8 cellular contexts compared by ENCODE assay signal in genomic region chr6:77457720-77458349, GRCh38. TPM values are rescaled to one million over a fixed set of nuclear protein-coding genes. Genes with fewer than 3 reads are reported as not detected.
DNase-seq lines count a peak whose midpoint lies in the region; ATAC-seq and TF ChIP-seq lines count a peak whose summit lies in the region.

No MANE protein-coding gene starts in this region.

- intact Hi-C loops in uterus (cut with DNase I; ENCODE audit: low total_unique reads) = no loop called here

- peak overlapping the region; percentile 90 for H3K27ac ChIP-seq in RWPE2 (ENCODE audit: poor library complexity, severe bottlenecking)
- H3K27ac ChIP-seq in mesenchymal stem cell (ENCODE audit: low read length, poor library complexity, severe bottlenecking) = no peak overlapping the region
- H3K27ac ChIP-seq in uterus = no peak overlapping the region

- H3K79me1 ChIP-seq in mesenchymal stem cell (replicated peaks; ENCODE audit: low read length, poor library complexity, severe bottlenecking) = peaks cover 1% of the 10 kb centered on the region

- no peak overlapping the region for H3K18ac ChIP-seq in mesenchymal stem cell (ENCODE audit: low read depth in 1 of 2, low read length in 2 of 2)

- no peak overlapping the region for H2BK15ac ChIP-seq in mesenchymal stem cell (ENCODE audit: low read depth, poor library complexity, severe bottlenecking)

- WGBS in mesenchymal stem cell = 21% methylated on average over 5 of the region's 6 CpGs

- H3K4me2 ChIP-seq in mesenchymal stem cell (ENCODE audit: low read length, poor library complexity, severe bottlenecking) = no peak overlapping the region

- H3K27me3 ChIP-seq in RWPE2 (ENCODE audit: insufficient read depth, poor library complexity, severe bottlenecking) (no peaks in the 10 kb centered on the region), mesenchymal stem cell (ENCODE audit: control insufficient read depth in 1 of 2, insufficient read depth in 1 of 2, low read length in 2 of 2) (peaks cover 0 to 19% of the 10 kb centered on the region in 2 experiments), uterus (peaks cover 0 to 3% of the 10 kb centered on the region in 2 donors)

- H2BK120ac ChIP-seq in mesenchymal stem cell (ENCODE audit: low read depth, low read length) = no peak overlapping the region

- H3K4me1 ChIP-seq in RWPE2 (ENCODE audit: insufficient read depth, poor library complexity, severe bottlenecking) = peaks cover 47% of the 10 kb centered on the region
- H3K4me1 ChIP-seq in mesenchymal stem cell (ENCODE audit: control insufficient read depth, insufficient read depth, low read depth, low read length) = peaks cover 6% of the 10 kb centered on the region
- H3K4me1 ChIP-seq in uterus = no peaks in the 10 kb centered on the region

- no peak overlapping the region for H3K4ac ChIP-seq in mesenchymal stem cell (ENCODE audit: low read depth in 1 of 2, low read length in 2 of 2)

- H3K9me3 ChIP-seq in RWPE2 (ENCODE audit: severe bottlenecking) (no peaks in the 10 kb centered on the region), mesenchymal stem cell (ENCODE audit: control insufficient read depth, low read length) (peaks cover 4% of the 10 kb centered on the region), uterus (no peaks in the 10 kb centered on the region)

- H4K91ac ChIP-seq in mesenchymal stem cell (ENCODE audit: low read length) = no peak overlapping the region

- peak; percentile 83 for TF ChIP-seq CTCF in RWPE2 (IDR thresholded peaks at IDR 0.05; ENCODE audit: poor library complexity, severe bottlenecking)
- TF ChIP-seq CTCF in uterus (IDR thresholded peaks at IDR 0.05) = peak; percentile 35 to 60 (median 57)

- no peak overlapping the region for H3K23ac ChIP-seq in mesenchymal stem cell (ENCODE audit: low read length in 2 of 2)

- no peak overlapping the region for H2BK5ac ChIP-seq in mesenchymal stem cell (ENCODE audit: low read depth, low read length, poor library complexity, severe bottlenecking)

- no peak overlapping the region for H2AFZ ChIP-seq in mesenchymal stem cell (ENCODE audit: low read depth, low read length)

- TF ChIP-seq POLR2A in uterus (IDR thresholded peaks at IDR 0.05) = no peak

- H4K8ac ChIP-seq in mesenchymal stem cell (ENCODE audit: low read length) = no peak overlapping the region

- peak overlapping the region; percentile 47 for H3K9ac ChIP-seq in mesenchymal stem cell (ENCODE audit: low read length)

- H3K36me3 ChIP-seq in RWPE2 (ENCODE audit: low read depth) (no peaks in the 10 kb centered on the region), mesenchymal stem cell (ENCODE audit: control insufficient read depth in 1 of 2, insufficient read depth in 2 of 2, low read depth in 1 of 2, low read length in 2 of 2) (no peaks in the 10 kb centered on the region), uterus (no peaks in the 10 kb centered on the region)

- ATAC-seq in GM21367 (IDR thresholded peaks at IDR 0.05; ENCODE audit: unreplicated experiment) (peak; percentile 79), RWPE2 (ENCODE audit: low read depth) (peak; percentile 62)

- DNase-seq in NCI-H2196 (lab: John Stamatoyannopoulos, UW; ENCODE audit: unreplicated experiment) (peak; percentile 42), NCI-H2196 treated with DMSO at 0.1 percent for 48 hours (lab: John Stamatoyannopoulos, UW; ENCODE audit: unreplicated experiment) (no peak), HT-29 (ENCODE audit: low spot score) (peak; percentile 71), RWPE2 (ENCODE audit: low spot score) (peak; percentile 76), ecto neural progenitor cell (ENCODE audit: low spot score) (peak; percentile 82), mesenchymal stem cell (peak; percentile 95), uterus (peak; percentile 20 to 31)

- H2BK12ac ChIP-seq in mesenchymal stem cell (ENCODE audit: low read length in 2 of 2) = no peak overlapping the region

- H2AK5ac ChIP-seq in mesenchymal stem cell (ENCODE audit: low read length, severe bottlenecking) = no peak overlapping the region

- H3K4me3 ChIP-seq in RWPE2 (ENCODE audit: severe bottlenecking) (no peak overlapping the region), mesenchymal stem cell (ENCODE audit: insufficient read depth in 1 of 2, low read depth in 1 of 2, low read length in 2 of 2) (peak overlapping the region in 1 of 2 experiments; percentile 25), uterus (no peak overlapping the region)

- no peak overlapping the region for H3K14ac ChIP-seq in mesenchymal stem cell (ENCODE audit: low read length in 2 of 2)

RNA-seq across cellular contexts. Expression of gene HTR1B, which starts 5.5 kb away (rescaled TPM):
- not detected in 2 replicates for total RNA-seq in HT-29 (2014; rRNA removed; shearing (Covaris generic))
- polyA plus RNA-seq in mesenchymal stem cell (2013, experiment 1 of 2) = 3.3 TPM
- polyA plus RNA-seq in mesenchymal stem cell (2013, experiment 2 of 2) = 3.7 TPM
- 1 to 10 TPM in 1 of 4 donors, under 1 TPM in 1, not detected in 2; 0.55 to 1.1 TPM for total RNA-seq in uterus
